ENCODE assay signal across 13 cellular contexts in genomic region chr2:190695739-190696138, GRCh38. TPM values are rescaled to one million over a fixed set of nuclear protein-coding genes. Genes with fewer than 3 reads are reported as not detected.
DNase-seq lines count a peak whose midpoint lies in the region; ATAC-seq and TF ChIP-seq lines count a peak whose summit lies in the region.
"Had no signal": no experiment of that assay in that cellular context is flagged by ENCODE, and none has a peak within 500 bp of the region (broad histone marks: within the 10 kb centered on the region; RNA-seq: fewer than 3 reads in every experiment).

No MANE protein-coding gene starts in this region.

- WGBS in heart left ventricle, 4 donors = 92 to 95% (median 94%) methylated on average over 4 of the region's 4 CpGs

- no peaks in the 10 kb centered on the region for H3K27me3 ChIP-seq in heart left ventricle
- H3K27me3 ChIP-seq: esophagus squamous epithelium had no signal

- no peak for TF ChIP-seq POLR2A in heart left ventricle (IDR thresholded peaks at IDR 0.05)

- H3K36me3 ChIP-seq in heart left ventricle = peaks cover 0 to 36% (median 24%) of the 10 kb centered on the region in 9 donors

- DNase-seq in EL = peak; percentile 31
- DNase-seq in effector memory CD8-positive, alpha-beta T cell = peak; percentile 3 to 31 (median 6)
- DNase-seq in heart left ventricle = no peak
- no peak for DNase-seq in DMS53 treated with DMSO at 0.1 percent for 48 hours (lab: John Stamatoyannopoulos, UW; ENCODE audit: unreplicated experiment)
- no peak for DNase-seq in NCI-H524 treated with DMSO at 0.1 percent for 48 hours (lab: John Stamatoyannopoulos, UW)
- no peak for DNase-seq in islet precursor cell
- DNase-seq: caudate nucleus, esophagus squamous epithelium, NCI-H187 treated with DMSO at 0.1 percent for 48 hours, right cardiac atrium had no signal

- H3K27ac ChIP-seq in heart left ventricle = no peak overlapping the region
- H3K27ac ChIP-seq: C4-2B, esophagus squamous epithelium had no signal

- intact Hi-C loops in heart left ventricle (cut with DNase I) = no loop called here

- no peak for TF ChIP-seq CTCF in heart left ventricle (IDR thresholded peaks at IDR 0.05)

- peaks cover 9 to 17% of the 10 kb centered on the region in 2 donors for H3K4me1 Mint-ChIP-seq in effector memory CD8-positive, alpha-beta T cell (ENCODE audit: low read depth in 2 of 2)

- H3K27me3 Mint-ChIP-seq in effector memory CD8-positive, alpha-beta T cell = no peaks in the 10 kb centered on the region

- no peaks in the 10 kb centered on the region for H3K9me3 Mint-ChIP-seq in effector memory CD8-positive, alpha-beta T cell

- H3K9me3 ChIP-seq in heart left ventricle = no peaks in the 10 kb centered on the region
- H3K9me3 ChIP-seq: esophagus squamous epithelium had no signal

- no peaks in the 10 kb centered on the region for H3K4me1 ChIP-seq in heart left ventricle
- H3K4me1 ChIP-seq: esophagus squamous epithelium had no signal

- H3K4me3 ChIP-seq in heart left ventricle = no peak overlapping the region
- H3K4me3 ChIP-seq: esophagus squamous epithelium had no signal

- H3K4me3 Mint-ChIP-seq in effector memory CD8-positive, alpha-beta T cell = peak overlapping the region in 1 of 2 donors; percentile 6

- H3K27ac Mint-ChIP-seq in effector memory CD8-positive, alpha-beta T cell = peak overlapping the region in 1 of 2 donors; percentile 77

- H3K36me3 Mint-ChIP-seq in effector memory CD8-positive, alpha-beta T cell (ENCODE audit: insufficient read depth) = no peaks in the 10 kb centered on the region

- peak; percentile 59 for ATAC-seq in GM18520 (IDR thresholded peaks at IDR 0.05; ENCODE audit: unreplicated experiment)
- peak; percentile 39 for ATAC-seq in HG03469 (IDR thresholded peaks at IDR 0.05; ENCODE audit: unreplicated experiment)
- ATAC-seq in effector memory CD8-positive, alpha-beta T cell (replicated peaks) = peak; percentile 85
- no peak for ATAC-seq in heart left ventricle
- ATAC-seq: right cardiac atrium had no signal

RNA-seq across cellular contexts. Expression of gene NAB1, which starts 46.9 kb away (rescaled TPM):
- 10 to 100 TPM; 20.4 to 41.8 (median 31.3) TPM for total RNA-seq in heart left ventricle
- 10 to 100 TPM; 10.1 to 16.6 TPM for polyA plus RNA-seq in heart left ventricle

Comparison
In these comparisons a context has a peak if more than half of its experiments do, and no peak if none do; other contexts are left out.
1. DNase-seq: peak in EL (single experiment) and effector memory CD8-positive, alpha-beta T cell (3 of 3); none in heart left ventricle (0 of 5), DMS53 treated with DMSO at 0.1 percent for 48 hours (single experiment), NCI-H524 treated with DMSO at 0.1 percent for 48 hours (single experiment) and islet precursor cell (single experiment).
2. ATAC-seq: peak in GM18520 (single experiment), HG03469 (single experiment) and effector memory CD8-positive, alpha-beta T cell (single experiment); none in heart left ventricle (0 of 4).